ENCODE assay signal across 28 cellular contexts in genomic region chr12:63997198-63997597, GRCh38.
"Had no signal": no experiment of that assay in that cellular context is flagged by ENCODE, and none has a peak within 500 bp of the region (broad histone marks: within the 10 kb centered on the region; RNA-seq: fewer than 3 reads in every experiment).

No MANE protein-coding gene starts in this region.

- H3K4me3 ChIP-seq: body of pancreas, hepatocyte, ovary, right lobe of liver, skin epidermis, thyroid gland, upper lobe of left lung, vagina had no signal

- H3K27ac Mint-ChIP-seq: activated B cell treated with CpG ODN at 0.5 μM for 24 hours; activated naive CD4-positive, alpha-beta T cell treated with anti-CD3 and anti-CD28 coated beads, Interleukin-2, amount 50 U/mL, for 72 hours; activated T-cell treated with anti-CD3 and anti-CD28 coated beads, Interleukin-2, amount 50 U/mL, for 72 hours; effector memory CD8-positive, alpha-beta T cell; mesothelial cell of epicardium; naive B cell; progenitor cell of endocrine pancreas; stimulated activated effector memory CD8-positive, alpha-beta T cell treated with anti-CD3 and anti-CD28 coated beads, Interleukin-12 subunit alpha, Interleukin-12 subunit beta, amount 100 ng/mL, for 72 hours; stimulated activated naive CD8-positive, alpha-beta T cell treated with anti-CD3 and anti-CD28 coated beads, Interleukin-15, amount 100 ng/mL, for 72 hours; T-cell had no signal

- H3K4me1 ChIP-seq: right lobe of liver, upper lobe of left lung, vagina had no signal

- FAIRE-seq: frontal cortex had no signal

- H3K27me3 ChIP-seq: body of pancreas, hepatocyte, ovary, right lobe of liver, thyroid gland, upper lobe of left lung, vagina had no signal

- H3K27ac ChIP-seq: body of pancreas, hepatocyte, ovary, right lobe of liver, skin epidermis, thyroid gland, upper lobe of left lung, vagina had no signal

- H3K79me2 ChIP-seq: hepatocyte had no signal

- H3K36me3 ChIP-seq: ovary, right lobe of liver, thyroid gland, upper lobe of left lung, vagina had no signal

- H3K4me3 Mint-ChIP-seq: activated B cell treated with CpG ODN at 0.5 μM for 24 hours; activated T-cell treated with anti-CD3 and anti-CD28 coated beads, Interleukin-2, amount 50 U/mL, for 72 hours; effector memory CD8-positive, alpha-beta T cell; mesothelial cell of epicardium; naive B cell; stimulated activated effector memory CD8-positive, alpha-beta T cell treated with anti-CD3 and anti-CD28 coated beads, Interleukin-12 subunit alpha, Interleukin-12 subunit beta, amount 100 ng/mL, for 72 hours; stimulated activated naive CD8-positive, alpha-beta T cell treated with anti-CD3 and anti-CD28 coated beads, Interleukin-15, amount 100 ng/mL, for 72 hours; T-cell had no signal

- ATAC-seq: activated naive CD4-positive, alpha-beta T cell treated with anti-CD3 and anti-CD28 coated beads, Interleukin-2, amount 50 U/mL, for 72 hours; activated T-cell treated with anti-CD3 and anti-CD28 coated beads, Interleukin-2, amount 50 U/mL, for 72 hours; body of pancreas; effector memory CD8-positive, alpha-beta T cell; esophagus mucosa; left colon; stimulated activated effector memory CD8-positive, alpha-beta T cell treated with anti-CD3 and anti-CD28 coated beads, Interleukin-12 subunit alpha, Interleukin-12 subunit beta, amount 100 ng/mL, for 72 hours; stimulated activated naive CD8-positive, alpha-beta T cell treated with anti-CD3 and anti-CD28 coated beads, Interleukin-15, amount 100 ng/mL, for 72 hours; T-cell had no signal

- H3K4me2 ChIP-seq: hepatocyte had no signal

- H2AFZ ChIP-seq: hepatocyte had no signal

- H3K4me1 Mint-ChIP-seq: activated B cell treated with CpG ODN at 0.5 μM for 24 hours; naive B cell; stimulated activated effector memory CD8-positive, alpha-beta T cell treated with anti-CD3 and anti-CD28 coated beads, Interleukin-12 subunit alpha, Interleukin-12 subunit beta, amount 100 ng/mL, for 72 hours; stimulated activated naive CD8-positive, alpha-beta T cell treated with anti-CD3 and anti-CD28 coated beads, Interleukin-15, amount 100 ng/mL, for 72 hours; T-cell had no signal

- H3K36me3 Mint-ChIP-seq: mesothelial cell of epicardium; naive B cell; stimulated activated effector memory CD8-positive, alpha-beta T cell treated with anti-CD3 and anti-CD28 coated beads, Interleukin-12 subunit alpha, Interleukin-12 subunit beta, amount 100 ng/mL, for 72 hours; T-cell had no signal

- H3K9me3 Mint-ChIP-seq: activated B cell treated with CpG ODN at 0.5 μM for 24 hours; mesothelial cell of epicardium; stimulated activated effector memory CD8-positive, alpha-beta T cell treated with anti-CD3 and anti-CD28 coated beads, Interleukin-12 subunit alpha, Interleukin-12 subunit beta, amount 100 ng/mL, for 72 hours; stimulated activated naive CD8-positive, alpha-beta T cell treated with anti-CD3 and anti-CD28 coated beads, Interleukin-15, amount 100 ng/mL, for 72 hours had no signal

- H3K27me3 Mint-ChIP-seq: activated B cell treated with CpG ODN at 0.5 μM for 24 hours, progenitor cell of endocrine pancreas had no signal

- DNase-seq: activated B cell treated with CpG ODN at 0.5 μM for 24 hours; activated naive CD4-positive, alpha-beta T cell; activated T-cell treated with anti-CD3 and anti-CD28 coated beads for 4 hours; activated T-cell treated with anti-CD3 and anti-CD28 coated beads, Interleukin-2, amount 50 U/mL, for 72 hours; anterior cingulate cortex; body of pancreas; cortex of kidney; effector memory CD8-positive, alpha-beta T cell; kidney; left colon; naive B cell; ovary; right lobe of liver; stimulated activated CD4-positive, alpha-beta T cell treated with anti-CD3 and anti-CD28 coated beads, Interleukin-4, amount 100 ng/mL, for 24 hours; stimulated activated naive CD8-positive, alpha-beta T cell treated with anti-CD3 and anti-CD28 coated beads, Interleukin-15, amount 100 ng/mL, for 72 hours; substantia nigra; T-cell; thyroid gland; upper lobe of left lung had no signal

- H3K9me3 ChIP-seq: body of pancreas, ovary, right lobe of liver, thyroid gland, upper lobe of left lung, vagina had no signal
